Comparison of ENCODE assay signal across 20 cellular contexts in the genomic region with DNA sequence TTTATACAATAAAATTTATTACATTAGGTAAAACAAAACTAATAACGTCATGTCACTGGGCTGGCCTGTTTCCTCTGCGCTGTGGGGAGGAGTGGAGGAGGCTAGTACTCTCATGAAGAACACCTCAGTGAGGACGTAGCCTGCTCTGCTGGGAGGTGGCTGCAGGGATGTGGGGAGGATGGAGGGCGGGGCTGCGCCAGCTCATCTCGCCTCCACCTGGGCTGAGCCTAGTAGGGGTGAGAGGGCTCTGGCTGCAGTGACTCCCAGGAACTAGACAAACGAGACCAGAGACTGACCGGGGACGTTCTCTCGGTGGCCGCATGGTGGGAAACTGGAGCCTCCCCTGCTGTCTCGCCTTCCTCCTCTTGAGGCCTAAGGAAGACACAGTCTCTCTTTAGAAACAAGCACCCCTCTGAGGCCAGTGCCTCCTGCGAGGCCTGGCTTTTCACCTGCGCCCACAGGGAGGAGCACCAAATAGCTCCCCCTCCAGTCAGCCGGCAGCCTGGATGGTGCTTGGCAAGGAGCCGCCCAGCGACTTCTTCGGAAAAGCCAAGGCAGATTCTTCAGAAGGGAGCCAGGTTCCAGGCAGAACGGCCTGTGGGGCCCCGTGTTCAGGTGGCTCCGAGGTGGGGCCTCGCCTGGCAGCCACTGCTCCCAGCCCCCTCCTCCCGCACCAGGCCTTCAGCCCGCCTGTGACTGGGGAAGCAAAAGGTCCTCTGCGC.
A peak's percentile ranks its signal among the peaks of the same experiment; 100 is the strongest.
DNase-seq lines count a peak whose midpoint lies in the region; TF ChIP-seq lines count a peak whose summit lies in the region.
"Had no signal": no experiment of that assay in that cellular context is flagged by ENCODE, and none has a peak within 500 bp of the region (broad histone marks: within the 10 kb centered on the region; RNA-seq: fewer than 3 reads in every experiment).

No MANE protein-coding gene starts in this region.

- DNase-seq in H9 (peak; percentile 81), NT2/D1 (ENCODE audit: low read depth, low spot score) (no peak), chondrocyte (ENCODE audit: low spot score) (peak; percentile 88), neural progenitor cell (ENCODE audit: low spot score) (peak; percentile 59), NCI-H2107 treated with DMSO at 0.1 percent for 48 hours (lab: John Stamatoyannopoulos, UW; ENCODE audit: unreplicated experiment) (no peak), NCI-H2171 (lab: John Stamatoyannopoulos, UW) (no peak), DMS53 treated with DMSO at 0.1 percent for 48 hours (lab: John Stamatoyannopoulos, UW; ENCODE audit: unreplicated experiment) (no peak)
- DNase-seq: activated CD4-positive, alpha-beta T cell treated with anti-CD3 and anti-CD28 coated beads for 1 hour; DMS79; gastrocnemius medialis; HFFc6; NCI-H1092 treated with DMSO at 0.1 percent for 48 hours; NCI-H2081 treated with DMSO at 0.1 percent for 48 hours; NCI-H526 treated with DMSO at 0.1 percent for 48 hours; SHP77 treated with DMSO at 0.1 percent for 48 hours; stimulated activated CD4-positive, alpha-beta T cell treated with anti-CD3 and anti-CD28 coated beads, Interleukin-1b, Interleukin-23, amount 100 ng/mL, for 48 hours; T-cell had no signal

- H3K23ac ChIP-seq in H9 (ENCODE audit: insufficient read length, low read depth, low read length): no peak overlapping the region

- no peak overlapping the region for H2AK5ac ChIP-seq in H9 (ENCODE audit: insufficient read length, low read length)

- no peak overlapping the region for H4K5ac ChIP-seq in H9 (ENCODE audit: insufficient read length, low read depth, low read length)

- H3K18ac ChIP-seq in H9 (ENCODE audit: insufficient read length, low read depth, low read length): no peak overlapping the region

- no peak overlapping the region for H3K14ac ChIP-seq in H9 (ENCODE audit: insufficient read depth, low read length)

- peaks cover 40 to 52% of the 10 kb centered on the region in 2 experiments for H3K4me1 Mint-ChIP-seq in H9
- H3K4me1 Mint-ChIP-seq in chondrocyte (ENCODE audit: low read depth): peaks cover 32% of the 10 kb centered on the region
- H3K4me1 Mint-ChIP-seq in neural progenitor cell: peaks cover 34% of the 10 kb centered on the region

- WGBS in H9 (ENCODE audit: extremely low coverage, insufficient read length, low lambda C conversion rate): no CpG with 5 or more reads among the region's 25 CpGs

- H3F3A ChIP-seq in neural progenitor cell (ENCODE audit: low read depth): peaks cover 12% of the 10 kb centered on the region

- H4K8ac ChIP-seq in H9 (replicated peaks; ENCODE audit: insufficient read length, low read depth, low read length): no peak overlapping the region

- H3K4me1 ChIP-seq in H9 (ENCODE audit: insufficient read depth, low read length) (no peaks in the 10 kb centered on the region), NT2/D1 (ENCODE audit: insufficient read depth, insufficient read length) (peaks cover 40% of the 10 kb centered on the region), neural progenitor cell (peaks cover 38% of the 10 kb centered on the region)

- H3K79me1 ChIP-seq in H9 (ENCODE audit: insufficient read depth, low read depth, low read length, poor library complexity, severe bottlenecking): no peaks in the 10 kb centered on the region

- H3K27ac Mint-ChIP-seq in H9: peak overlapping the region in 1 of 3 experiments; percentile 29; a peak in 1 of 7 replicates
- no peak overlapping the region for H3K27ac Mint-ChIP-seq in chondrocyte (ENCODE audit: unreplicated experiment)
- no peak overlapping the region for H3K27ac Mint-ChIP-seq in neural progenitor cell
- H3K27ac Mint-ChIP-seq: activated naive CD4-positive, alpha-beta T cell treated with anti-CD3 and anti-CD28 coated beads, Interleukin-2, amount 50 U/mL, for 72 hours; HFFc6; T-cell had no signal

- no peaks in the 10 kb centered on the region for H3K9me3 ChIP-seq in H9 (ENCODE audit: control insufficient read depth, low read depth, low read length)
- H3K9me3 ChIP-seq in NT2/D1 (ENCODE audit: insufficient read depth, low read length): no peaks in the 10 kb centered on the region
- no peaks in the 10 kb centered on the region for H3K9me3 ChIP-seq in neural progenitor cell (ENCODE audit: low read depth)
- H3K9me3 ChIP-seq: gastrocnemius medialis had no signal

- H2BK12ac ChIP-seq in H9 (ENCODE audit: insufficient read length, low read depth, low read length): no peak overlapping the region

- H4K20me1 ChIP-seq in H9 (ENCODE audit: control insufficient read depth, insufficient read depth, insufficient read length) (no peaks in the 10 kb centered on the region), neural progenitor cell (ENCODE audit: low read depth) (no peaks in the 10 kb centered on the region)

- no peak overlapping the region for H2BK120ac ChIP-seq in H9 (ENCODE audit: low read depth, low read length, poor library complexity, severe bottlenecking)

- no peak overlapping the region for H2BK5ac ChIP-seq in H9 (ENCODE audit: insufficient read length, low read length)

- H4K91ac ChIP-seq in H9 (ENCODE audit: insufficient read length, low read depth, low read length): no peak overlapping the region

- H3K27ac ChIP-seq in H9 (ENCODE audit: insufficient read length, low read depth, low read length): no peak overlapping the region
- H3K27ac ChIP-seq in neural progenitor cell: no peak overlapping the region
- H3K27ac ChIP-seq: gastrocnemius medialis had no signal

- H3K4me3 Mint-ChIP-seq in H9 (no peak overlapping the region; a peak in 1 of 5 replicates), chondrocyte (ENCODE audit: unreplicated experiment) (no peak overlapping the region), neural progenitor cell (no peak overlapping the region)
- H3K4me3 Mint-ChIP-seq: activated T-helper 1 cell treated with anti-CD3 and anti-CD28 coated beads, Interleukin-12 subunit alpha, Interleukin-12 subunit beta, Interleukin-2, Interleukin-4 antibody, amounts not matched to agents 30 ng/mL and 10 ng/mL and 1 ng/mL, durations not matched to agents 14 hours and 24 hours and 36 hours; central memory CD8-positive, alpha-beta T cell; HFFc6; T-cell had no signal

- H3K36me3 Mint-ChIP-seq in H9 (ENCODE audit: insufficient read depth in 1 of 3, low read depth in 3 of 3) (no peaks in the 10 kb centered on the region; a peak in 1 of 7 replicates), chondrocyte (ENCODE audit: low read depth) (peaks cover 2% of the 10 kb centered on the region), neural progenitor cell (no peaks in the 10 kb centered on the region)
- H3K36me3 Mint-ChIP-seq: activated naive CD4-positive, alpha-beta T cell treated with anti-CD3 and anti-CD28 coated beads, Interleukin-2, amount 50 U/mL, for 72 hours; T-cell had no signal

- H3K79me2 ChIP-seq in H9 (ENCODE audit: insufficient read depth, low read length): no peaks in the 10 kb centered on the region
- no peaks in the 10 kb centered on the region for H3K79me2 ChIP-seq in neural progenitor cell (ENCODE audit: low read depth)

- H3K4me3 ChIP-seq in NT2/D1 (ENCODE audit: insufficient read length, low read depth) (no peak overlapping the region), neural progenitor cell (no peak overlapping the region)
- H3K4me3 ChIP-seq: gastrocnemius medialis had no signal

- TF ChIP-seq CTCF in H9 (conservative IDR thresholded peaks at IDR 0.05) (peak; percentile 48), chondrocyte (IDR thresholded peaks at IDR 0.05) (no peak), neural progenitor cell (IDR thresholded peaks at IDR 0.05) (peak; percentile 30)

- no peak overlapping the region for H2BK15ac ChIP-seq in H9 (ENCODE audit: low read depth, low read length)

- H2AFZ ChIP-seq in H9 (ENCODE audit: low read length): no peak overlapping the region
- H2AFZ ChIP-seq in neural progenitor cell (replicated peaks): peak overlapping the region; percentile 82

- H2BK20ac ChIP-seq in H9 (ENCODE audit: low read depth, low read length, poor library complexity, severe bottlenecking): no peak overlapping the region

- H3K27me3 Mint-ChIP-seq in H9 (ENCODE audit: low read depth): peaks cover 17% of the 10 kb centered on the region
- no peaks in the 10 kb centered on the region for H3K27me3 Mint-ChIP-seq in chondrocyte (ENCODE audit: low read depth)
- peaks cover 13% of the 10 kb centered on the region for H3K27me3 Mint-ChIP-seq in neural progenitor cell (ENCODE audit: insufficient read depth, low read depth)
- H3K27me3 Mint-ChIP-seq: T-cell had no signal

- H3K56ac ChIP-seq in H9 (ENCODE audit: insufficient read length, low read depth, low read length): no peak overlapping the region

- H3K9ac ChIP-seq in H9 (ENCODE audit: extremely low read depth, insufficient read length, low read length) (no peak overlapping the region), NT2/D1 (ENCODE audit: insufficient read length, low read depth) (peak overlapping the region; percentile 50), neural progenitor cell (no peak overlapping the region)

- H3T11ph ChIP-seq in H9 (ENCODE audit: low read length): no peak overlapping the region

- no peak overlapping the region for H3K4ac ChIP-seq in H9 (ENCODE audit: low read depth, low read length)

- H3K23me2 ChIP-seq in H9 (ENCODE audit: insufficient read length, low read depth, low read length, poor library complexity, severe bottlenecking): peaks cover 4% of the 10 kb centered on the region

- H3K4me2 ChIP-seq in H9 (ENCODE audit: insufficient read depth, insufficient read length, low read length): no peak overlapping the region
- peak overlapping the region; percentile 15 for H3K4me2 ChIP-seq in neural progenitor cell

- H3K27me3 ChIP-seq in H9 (ENCODE audit: insufficient read depth, low read length) (no peaks in the 10 kb centered on the region), NT2/D1 (ENCODE audit: insufficient read depth, insufficient read length) (peaks cover 5% of the 10 kb centered on the region), neural progenitor cell (peaks cover 8% of the 10 kb centered on the region)
- H3K27me3 ChIP-seq: gastrocnemius medialis had no signal

- H3K9me3 Mint-ChIP-seq in H9 (no peaks in the 10 kb centered on the region; a peak in 2 of 5 replicates), chondrocyte (ENCODE audit: low read depth) (no peaks in the 10 kb centered on the region), neural progenitor cell (no peaks in the 10 kb centered on the region)
- H3K9me3 Mint-ChIP-seq: activated naive CD4-positive, alpha-beta T cell treated with anti-CD3 and anti-CD28 coated beads, Interleukin-2, amount 50 U/mL, for 72 hours; activated T-helper 1 cell treated with anti-CD3 and anti-CD28 coated beads, Interleukin-12 subunit alpha, Interleukin-12 subunit beta, Interleukin-2, Interleukin-4 antibody, amounts not matched to agents 30 ng/mL and 10 ng/mL and 1 ng/mL, durations not matched to agents 14 hours and 24 hours and 36 hours; central memory CD8-positive, alpha-beta T cell; HFFc6; T-cell had no signal

- H3K36me3 ChIP-seq in NT2/D1 (ENCODE audit: insufficient read depth, insufficient read length, low read length): no peaks in the 10 kb centered on the region
- no peaks in the 10 kb centered on the region for H3K36me3 ChIP-seq in neural progenitor cell

Comparison
In these comparisons a context has a peak if more than half of its experiments do, and no peak if none do; other contexts are left out.
1. DNase-seq: peak in H9 (single experiment), chondrocyte (single experiment) and neural progenitor cell (single experiment); none in NT2/D1 (single experiment), NCI-H2107 treated with DMSO at 0.1 percent for 48 hours (single experiment), NCI-H2171 (single experiment) and DMS53 treated with DMSO at 0.1 percent for 48 hours (single experiment).